Comparison of ENCODE assay signal across 29 cellular contexts in the genomic region with DNA sequence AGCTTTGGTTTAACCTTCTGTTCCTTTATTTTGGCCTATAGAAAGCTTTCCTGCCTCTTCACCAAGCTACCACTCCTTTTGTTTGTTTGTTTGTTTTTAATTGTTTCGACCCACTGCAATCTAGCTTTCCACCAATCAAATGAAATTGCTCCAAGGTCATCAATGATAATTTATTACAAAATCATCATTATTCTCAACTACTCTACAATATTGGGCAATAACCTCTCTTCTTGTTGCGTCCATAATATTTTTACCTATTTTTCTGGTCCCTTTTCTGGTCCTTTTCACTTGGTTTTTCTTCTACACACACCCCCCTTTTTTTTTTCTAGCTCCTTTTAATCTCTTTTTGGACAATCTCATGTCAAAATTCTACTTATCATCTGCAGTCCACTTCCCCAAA.
"Had no signal": no experiment of that assay in that cellular context is flagged by ENCODE, and none has a peak within 500 bp of the region (broad histone marks: within the 10 kb centered on the region; RNA-seq: fewer than 3 reads in every experiment).

No MANE protein-coding gene starts in this region.

- H3K36me3 ChIP-seq: neural progenitor cell, right atrium auricular region, spleen, thyroid gland, upper lobe of left lung, vagina had no signal

- H2AFZ ChIP-seq: neural progenitor cell, parathyroid adenoma had no signal

- DNase-seq: activated CD4-positive, alpha-beta memory T cell treated with anti-CD3 and anti-CD28 coated beads for 36 hours; activated CD4-positive, alpha-beta T cell treated with anti-CD3 and anti-CD28 coated beads, Interleukin-2, amount 10 ng/mL, durations not matched to agents 24 days and 14 days; activated CD4-positive, CD25-positive, alpha-beta regulatory T cell treated with anti-CD3 and anti-CD28 coated beads, Interleukin-2, amount 50 U/mL, for 72 hours; activated CD8-positive, alpha-beta memory T cell treated with anti-CD3 and anti-CD28 coated beads, Interleukin-2, amount 50 U/mL, for 4 hours; activated naive CD8-positive, alpha-beta T cell treated with anti-CD3 and anti-CD28 coated beads, Interleukin-2, amount 50 U/mL, for 24 hours; activated T-cell treated with anti-CD3 and anti-CD28 coated beads, Interleukin-2, amount 50 U/mL, for 1 hour; amygdala; cerebellar nuclear complex; foreskin fibroblast; head of caudate nucleus; hippocampal formation; left colon; midbrain; naive thymus-derived CD4-positive, alpha-beta T cell; occipital lobe; spleen; stimulated activated naive CD8-positive, alpha-beta T cell treated with anti-CD3 and anti-CD28 coated beads, Interleukin-15, amount 100 ng/mL, for 72 hours; substantia nigra; T-helper 2 cell; thyroid gland; upper lobe of left lung had no signal

- H3K27me3 ChIP-seq: neural progenitor cell, right atrium auricular region, spleen, thyroid gland, upper lobe of left lung, vagina had no signal

- FAIRE-seq: endothelial cell of umbilical vein had no signal

- H3K4me2 ChIP-seq: neural progenitor cell had no signal

- H3K4me3 Mint-ChIP-seq: activated CD4-positive, alpha-beta memory T cell treated with anti-CD3 and anti-CD28 coated beads for 36 hours; activated CD4-positive, alpha-beta T cell treated with anti-CD3 and anti-CD28 coated beads, Interleukin-2, amount 10 ng/mL, durations not matched to agents 24 days and 14 days; activated naive CD4-positive, alpha-beta T cell treated with anti-CD3 and anti-CD28 coated beads, Interleukin-2, amount 50 U/mL, for 24 hours; activated naive CD8-positive, alpha-beta T cell treated with anti-CD3 and anti-CD28 coated beads, Interleukin-2, amount 50 U/mL, for 24 hours; naive thymus-derived CD4-positive, alpha-beta T cell; neural progenitor cell; stimulated activated naive CD8-positive, alpha-beta T cell treated with anti-CD3 and anti-CD28 coated beads, Interleukin-15, amount 100 ng/mL, for 72 hours had no signal

- ATAC-seq: activated naive CD8-positive, alpha-beta T cell treated with anti-CD3 and anti-CD28 coated beads, Interleukin-2, amount 50 U/mL, for 24 hours; left colon; naive thymus-derived CD4-positive, alpha-beta T cell; stimulated activated naive CD8-positive, alpha-beta T cell treated with anti-CD3 and anti-CD28 coated beads, Interleukin-15, amount 100 ng/mL, for 72 hours had no signal

- H3K27me3 Mint-ChIP-seq: activated CD4-positive, alpha-beta memory T cell treated with anti-CD3 and anti-CD28 coated beads for 36 hours; activated CD4-positive, alpha-beta T cell treated with anti-CD3 and anti-CD28 coated beads, Interleukin-2, amount 10 ng/mL, durations not matched to agents 24 days and 14 days; activated naive CD4-positive, alpha-beta T cell treated with anti-CD3 and anti-CD28 coated beads, Interleukin-2, amount 50 U/mL, for 24 hours; activated naive CD8-positive, alpha-beta T cell treated with anti-CD3 and anti-CD28 coated beads, Interleukin-2, amount 50 U/mL, for 24 hours; naive thymus-derived CD4-positive, alpha-beta T cell; stimulated activated naive CD8-positive, alpha-beta T cell treated with anti-CD3 and anti-CD28 coated beads, Interleukin-15, amount 100 ng/mL, for 72 hours had no signal

- H3K4me1 Mint-ChIP-seq: neural progenitor cell had no signal

- H3K9me3 ChIP-seq: right atrium auricular region, spleen, thyroid gland, upper lobe of left lung, vagina had no signal

- H3K27ac Mint-ChIP-seq: activated CD4-positive, alpha-beta memory T cell treated with anti-CD3 and anti-CD28 coated beads for 36 hours; activated CD4-positive, alpha-beta T cell treated with anti-CD3 and anti-CD28 coated beads, Interleukin-2, amount 10 ng/mL, durations not matched to agents 24 days and 14 days; activated naive CD8-positive, alpha-beta T cell treated with anti-CD3 and anti-CD28 coated beads, Interleukin-2, amount 50 U/mL, for 24 hours; activated T-helper 2 cell treated with anti-CD3 and anti-CD28 coated beads, Interferon-gamma antibody, Interleukin-2, Interleukin-4, amounts not matched to agents 10 μg/mL and 5 μg/mL and 100 μg/mL, durations not matched to agents 14 hours and 24 hours and 36 hours; naive thymus-derived CD4-positive, alpha-beta T cell; neural progenitor cell; stimulated activated naive CD8-positive, alpha-beta T cell treated with anti-CD3 and anti-CD28 coated beads, Interleukin-15, amount 100 ng/mL, for 72 hours had no signal

- H3K4me1 ChIP-seq: vagina had no signal

- H3K9ac ChIP-seq: neural progenitor cell, parathyroid adenoma had no signal

- H3K9me3 Mint-ChIP-seq: activated CD4-positive, alpha-beta memory T cell treated with anti-CD3 and anti-CD28 coated beads for 36 hours; activated naive CD4-positive, alpha-beta T cell treated with anti-CD3 and anti-CD28 coated beads, Interleukin-2, amount 50 U/mL, for 24 hours; activated naive CD8-positive, alpha-beta T cell treated with anti-CD3 and anti-CD28 coated beads, Interleukin-2, amount 50 U/mL, for 24 hours; activated T-helper 2 cell treated with anti-CD3 and anti-CD28 coated beads, Interferon-gamma antibody, Interleukin-2, Interleukin-4, amounts not matched to agents 10 μg/mL and 5 μg/mL and 100 μg/mL, durations not matched to agents 14 hours and 24 hours and 36 hours; neural progenitor cell; stimulated activated naive CD8-positive, alpha-beta T cell treated with anti-CD3 and anti-CD28 coated beads, Interleukin-15, amount 100 ng/mL, for 72 hours had no signal

- H3K27ac ChIP-seq: coronary artery, neural progenitor cell, parathyroid adenoma, right atrium auricular region, spleen, thyroid gland, upper lobe of left lung, vagina had no signal

- H3K4me3 ChIP-seq: coronary artery, neural progenitor cell, right atrium auricular region, spleen, thyroid gland, upper lobe of left lung, vagina had no signal
